In genomic region chr3:182807056-182807455, GRCh38 we compare ENCODE assay signal across 25 cellular contexts.
"Had no signal": no experiment of that assay in that cellular context is flagged by ENCODE, and none has a peak within 500 bp of the region (broad histone marks: within the 10 kb centered on the region; RNA-seq: fewer than 3 reads in every experiment).

No MANE protein-coding gene starts in this region.

- H3K27ac Mint-ChIP-seq: activated CD4-positive, alpha-beta T cell treated with anti-CD3 and anti-CD28 coated beads, Interleukin-2, amount 10 ng/mL, durations not matched to agents 24 days and 14 days; activated CD8-positive, alpha-beta memory T cell treated with anti-CD3 and anti-CD28 coated beads, Interleukin-2, amount 10 ng/mL, durations not matched to agents 7 days and 5 days; activated CD8-positive, alpha-beta T cell treated with anti-CD3 and anti-CD28 coated beads for 36 hours; activated naive CD4-positive, alpha-beta T cell treated with anti-CD3 and anti-CD28 coated beads, Interleukin-2, amount 50 U/mL, for 72 hours; neural progenitor cell; stimulated activated naive B cell treated with anti-CD40 and anti-IgM and Interleukin-4, amounts not matched to agents 10 μg/mL and 1 μg/mL and 100 μg/mL, for 72 hours had no signal

- H3K36me3 ChIP-seq: breast epithelium, colonic mucosa, gastrocnemius medialis, neural progenitor cell, uterus had no signal

- ATAC-seq: activated CD4-positive, CD25-positive, alpha-beta regulatory T cell treated with anti-CD3 and anti-CD28 coated beads, Interleukin-2, amount 50 U/mL, for 24 hours; activated CD8-positive, alpha-beta memory T cell treated with anti-CD3 and anti-CD28 coated beads, Interleukin-2, amount 10 ng/mL, durations not matched to agents 7 days and 5 days; activated CD8-positive, alpha-beta T cell treated with anti-CD3 and anti-CD28 coated beads for 36 hours; activated naive CD4-positive, alpha-beta T cell treated with anti-CD3 and anti-CD28 coated beads, Interleukin-2, amount 50 U/mL, for 72 hours; effector memory CD8-positive, alpha-beta T cell; gastrocnemius medialis; sciatic nerve; stimulated activated naive B cell treated with anti-CD40 and anti-IgM and Interleukin-4, amounts not matched to agents 10 μg/mL and 1 μg/mL and 100 μg/mL, for 72 hours had no signal

- H3K27me3 Mint-ChIP-seq: activated CD4-positive, alpha-beta T cell treated with anti-CD3 and anti-CD28 coated beads, Interleukin-2, amount 10 ng/mL, durations not matched to agents 24 days and 14 days; activated CD8-positive, alpha-beta memory T cell treated with anti-CD3 and anti-CD28 coated beads, Interleukin-2, amount 10 ng/mL, durations not matched to agents 7 days and 5 days; activated CD8-positive, alpha-beta T cell treated with anti-CD3 and anti-CD28 coated beads for 36 hours; effector memory CD8-positive, alpha-beta T cell; stimulated activated naive B cell treated with anti-CD40 and anti-IgM and Interleukin-4, amounts not matched to agents 10 μg/mL and 1 μg/mL and 100 μg/mL, for 72 hours had no signal

- DNase-seq: activated CD4-positive, alpha-beta T cell treated with anti-CD3 and anti-CD28 coated beads, Interleukin-2, amount 10 ng/mL, durations not matched to agents 24 days and 14 days; activated CD8-positive, alpha-beta memory T cell treated with anti-CD3 and anti-CD28 coated beads, Interleukin-2, amount 10 ng/mL, durations not matched to agents 7 days and 5 days; activated CD8-positive, alpha-beta T cell treated with anti-CD3 and anti-CD28 coated beads for 36 hours; activated effector memory CD4-positive, alpha-beta T cell treated with anti-CD3 and anti-CD28 coated beads, Interleukin-2, amount 50 U/mL, for 16 hours; activated T-cell treated with anti-CD3 and anti-CD28 coated beads for 4 hours; amniotic stem cell; colonic mucosa; dorsolateral prefrontal cortex; effector memory CD8-positive, alpha-beta T cell; esophagus squamous epithelium; gastrocnemius medialis; hippocampal formation; small intestine; stimulated activated CD4-positive, alpha-beta T cell treated with anti-CD3 and anti-CD28 coated beads, Interleukin-2, amount 100 ng/mL, for 48 hours; stimulated activated CD8-positive, alpha-beta memory T cell treated with anti-CD3 and anti-CD28 coated beads, Interleukin-4, amount 100 ng/mL, for 48 hours; stimulated activated naive B cell treated with anti-CD40 and anti-IgM and Interleukin-4, amounts not matched to agents 10 μg/mL and 1 μg/mL and 100 μg/mL, for 72 hours; T-helper 1 cell; T-helper 9 cell; testis; uterus had no signal

- H3K4me3 Mint-ChIP-seq: activated CD4-positive, alpha-beta T cell treated with anti-CD3 and anti-CD28 coated beads, Interleukin-2, amount 10 ng/mL, durations not matched to agents 24 days and 14 days; activated CD8-positive, alpha-beta memory T cell treated with anti-CD3 and anti-CD28 coated beads, Interleukin-2, amount 10 ng/mL, durations not matched to agents 7 days and 5 days; activated CD8-positive, alpha-beta T cell treated with anti-CD3 and anti-CD28 coated beads for 36 hours; neural progenitor cell; stimulated activated naive B cell treated with anti-CD40 and anti-IgM and Interleukin-4, amounts not matched to agents 10 μg/mL and 1 μg/mL and 100 μg/mL, for 72 hours had no signal

- H3K4me1 ChIP-seq: breast epithelium, testis had no signal

- H3K4me2 ChIP-seq: neural progenitor cell had no signal

- H3K27me3 ChIP-seq: breast epithelium, colonic mucosa, dorsolateral prefrontal cortex, esophagus squamous epithelium, gastrocnemius medialis, neural progenitor cell, testis, uterus had no signal

- H3K27ac ChIP-seq: breast epithelium, colonic mucosa, dorsolateral prefrontal cortex, esophagus squamous epithelium, gastrocnemius medialis, neural progenitor cell, testis, uterus had no signal

- H3K9ac ChIP-seq: neural progenitor cell had no signal

- H3K9me3 ChIP-seq: breast epithelium, colonic mucosa, esophagus squamous epithelium, gastrocnemius medialis, testis, uterus had no signal

- H3K4me3 ChIP-seq: breast epithelium, colonic mucosa, dorsolateral prefrontal cortex, esophagus squamous epithelium, gastrocnemius medialis, neural progenitor cell, testis, uterus had no signal

- H2AFZ ChIP-seq: neural progenitor cell had no signal

- H3K9me3 Mint-ChIP-seq: activated CD4-positive, alpha-beta T cell treated with anti-CD3 and anti-CD28 coated beads, Interleukin-2, amount 10 ng/mL, durations not matched to agents 24 days and 14 days; activated CD8-positive, alpha-beta T cell treated with anti-CD3 and anti-CD28 coated beads for 36 hours; activated naive CD4-positive, alpha-beta T cell treated with anti-CD3 and anti-CD28 coated beads, Interleukin-2, amount 50 U/mL, for 72 hours; effector memory CD8-positive, alpha-beta T cell; neural progenitor cell; stimulated activated naive B cell treated with anti-CD40 and anti-IgM and Interleukin-4, amounts not matched to agents 10 μg/mL and 1 μg/mL and 100 μg/mL, for 72 hours had no signal
